Comparison of ENCODE assay signal across 8 cellular contexts in the genomic region with DNA sequence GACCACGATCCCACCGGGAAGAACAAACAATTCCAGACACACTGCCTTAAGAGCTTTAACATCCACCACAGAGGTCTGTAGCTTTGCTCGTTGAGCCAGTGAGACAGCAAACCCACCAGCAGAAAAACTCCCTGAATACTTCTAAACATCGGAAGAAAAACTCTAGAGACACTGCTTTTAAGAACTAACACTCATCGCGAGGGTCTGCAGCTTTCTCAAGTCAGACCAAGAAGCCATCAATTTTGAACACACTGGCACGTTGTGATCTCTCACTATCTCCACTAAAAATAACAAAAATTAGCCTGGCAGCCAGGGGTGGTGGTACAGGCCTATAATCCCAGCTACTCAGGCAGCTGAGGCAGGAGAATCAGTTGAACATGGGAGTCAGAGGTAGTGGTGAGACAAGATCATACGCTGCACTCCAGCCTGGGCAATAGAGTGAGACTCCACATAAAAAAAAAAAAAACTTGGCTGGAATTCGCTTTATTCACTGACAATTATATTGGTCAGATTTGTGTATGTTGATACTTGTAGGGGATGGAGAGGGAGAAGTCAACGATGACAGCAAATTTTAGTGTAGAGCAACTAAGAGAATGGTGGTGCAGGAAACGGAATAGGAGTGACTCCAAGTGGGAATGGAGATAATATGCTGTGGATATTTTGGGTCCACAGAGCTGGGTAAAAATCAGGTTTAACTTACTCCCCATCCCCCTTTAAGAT. TPM values are rescaled to one million over a fixed set of nuclear protein-coding genes. Genes with fewer than 3 reads are reported as not detected.
DNase-seq lines count a peak whose midpoint lies in the region; ATAC-seq and TF ChIP-seq lines count a peak whose summit lies in the region.

No MANE protein-coding gene starts in this region.

- H3K36me3 ChIP-seq in DND-41 (ENCODE audit: insufficient read depth, low read length) (peaks cover 18% of the 10 kb centered on the region), trophoblast cell (ENCODE audit: control insufficient read depth in 1 of 2, insufficient read depth in 2 of 2, low read length in 2 of 2) (peaks cover 11 to 15% of the 10 kb centered on the region in 2 experiments)

- peaks cover 11% of the 10 kb centered on the region for H3K79me1 ChIP-seq in trophoblast cell (ENCODE audit: low read length)

- peak overlapping the region; percentile 95 for H3K27ac ChIP-seq in DND-41 (ENCODE audit: low read length)
- H3K27ac ChIP-seq in RWPE1, result peak overlapping the region; percentile 93
- peak overlapping the region; percentile 86 for H3K27ac ChIP-seq in trophoblast cell (ENCODE audit: low read depth, low read length)

- peak overlapping the region; percentile 84 for H3K18ac ChIP-seq in trophoblast cell (ENCODE audit: low read length)

- H3K4me1 ChIP-seq in DND-41 (ENCODE audit: insufficient read depth, low read length) (peaks cover 63% of the 10 kb centered on the region), trophoblast cell (ENCODE audit: control insufficient read depth in 1 of 2, insufficient read depth in 2 of 2, low read length in 2 of 2) (peaks cover 0 to 8% of the 10 kb centered on the region in 2 experiments)

- H3K4me3 ChIP-seq in DND-41 (ENCODE audit: low read depth in 1 of 2, low read length in 2 of 2), result peak overlapping the region; percentile 49 to 72; a peak in 3 of 4 replicates
- H3K4me3 ChIP-seq in trophoblast cell (ENCODE audit: low read depth, low read length), result no peak overlapping the region

- TF ChIP-seq CTCF in DND-41 (IDR thresholded peaks at IDR 0.05; ENCODE audit: borderline replicate concordance, extremely low read depth, low read length, poor library complexity, severe bottlenecking), result no peak
- no peak for TF ChIP-seq CTCF in RWPE1 (conservative IDR thresholded peaks at IDR 0.05; ENCODE audit: low read depth)

- H4K20me1 ChIP-seq in DND-41 (ENCODE audit: insufficient read depth, low read length), result no peaks in the 10 kb centered on the region

- H3K9me3 ChIP-seq in DND-41 (ENCODE audit: insufficient read depth, low read length, severe bottlenecking), result peaks cover 11% of the 10 kb centered on the region
- H3K9me3 ChIP-seq in trophoblast cell (ENCODE audit: insufficient read depth, low read depth, low read length), result peaks cover 8% of the 10 kb centered on the region

- CTCF ChIA-PET in RWPE1 (lab: Yijun Ruan, JAX), result interaction anchor here (0.6 kb wide), 1 partner anchor 21 kb away, joined by 4 read pairs; no protein-coding TSS in a partner anchor

- peak; percentile 49 for TF ChIP-seq POLR2A in erythroblast (IDR thresholded peaks at IDR 0.05; ENCODE audit: low read length)

- ATAC-seq in DND-41 (ENCODE audit: insufficient read depth, low read depth), result no peak
- ATAC-seq in GM18520 (IDR thresholded peaks at IDR 0.05; ENCODE audit: unreplicated experiment), result no peak

- peak overlapping the region; percentile 78 for H3K4ac ChIP-seq in trophoblast cell (ENCODE audit: low read depth, low read length)

- peak overlapping the region; percentile 84 for H3K14ac ChIP-seq in trophoblast cell (ENCODE audit: low read length)

- peak overlapping the region; percentile 95 for H4K8ac ChIP-seq in trophoblast cell (ENCODE audit: low read depth, low read length)

- H2BK120ac ChIP-seq in trophoblast cell (ENCODE audit: insufficient read depth, low read length, poor library complexity), result peak overlapping the region; percentile 72

- H2AFZ ChIP-seq in DND-41 (ENCODE audit: low read depth, low read length), result peak overlapping the region; percentile 86
- peak overlapping the region; percentile 98 for H2AFZ ChIP-seq in trophoblast cell (ENCODE audit: insufficient read depth, low read length, poor library complexity)

- no CpG with 5 or more reads among the region's 11 CpGs for WGBS in trophoblast cell (ENCODE audit: extremely low coverage, insufficient coverage, insufficient read length)

- H2BK5ac ChIP-seq in trophoblast cell (ENCODE audit: low read depth, low read length, poor library complexity), result peak overlapping the region; percentile 86

- no peak overlapping the region for H3K23ac ChIP-seq in trophoblast cell (ENCODE audit: low read length)

- H3K4me2 ChIP-seq in DND-41 (ENCODE audit: insufficient read depth, low read length), result peak overlapping the region; percentile 61
- peak overlapping the region; percentile 92 for H3K4me2 ChIP-seq in trophoblast cell (ENCODE audit: low read length)

- H4K12ac ChIP-seq in trophoblast cell (ENCODE audit: low read depth, low read length), result peak overlapping the region; percentile 90

- H3K79me2 ChIP-seq in DND-41 (ENCODE audit: insufficient read depth, low read length) (peaks cover 48% of the 10 kb centered on the region), trophoblast cell (ENCODE audit: control insufficient read depth, insufficient read depth, low read length, poor library complexity) (peaks cover 2% of the 10 kb centered on the region)

- H2AK5ac ChIP-seq in trophoblast cell (ENCODE audit: low read length), result no peak overlapping the region

- peak overlapping the region; percentile 70 for H2BK12ac ChIP-seq in trophoblast cell (ENCODE audit: low read length)

- peak; percentile 17 for DNase-seq in DND-41
- no peak for DNase-seq in RWPE1 (ENCODE audit: low spot score)
- peak in 1 of 2 experiments; percentile 37 for DNase-seq in erythroblast (lab: John Stamatoyannopoulos, UW)
- no peak for DNase-seq in trophoblast cell
- no peak for DNase-seq in SIG-M5 treated with dmso at 0.1 percent for 504 hours (lab: John Stamatoyannopoulos, UW; ENCODE audit: unreplicated experiment)
- DNase-seq in NCI-H128 (lab: John Stamatoyannopoulos, UW; ENCODE audit: unreplicated experiment), result no peak
- no peak for DNase-seq in dedifferentiated amniotic fluid mesenchymal stem cell (ENCODE audit: extremely low spot score)

- H3K27me3 ChIP-seq in DND-41 (ENCODE audit: insufficient read depth, low read length, poor library complexity) (no peaks in the 10 kb centered on the region), trophoblast cell (ENCODE audit: insufficient read depth, low read length) (no peaks in the 10 kb centered on the region)

- peak overlapping the region; percentile 88 for H4K91ac ChIP-seq in trophoblast cell (ENCODE audit: low read depth, low read length)

- POLR2A ChIA-PET in RWPE1 (lab: Yijun Ruan, JAX; ENCODE audit: low non-redundant PET), result interaction anchor here (1.1 kb wide), 1 partner anchor 28 kb away, joined by 3 read pairs; a partner anchor contains a TSS

- peak overlapping the region; percentile 91 for H3K9ac ChIP-seq in DND-41 (ENCODE audit: low read depth, low read length)
- H3K9ac ChIP-seq in trophoblast cell (ENCODE audit: low read length), result peak overlapping the region; percentile 83

RNA-seq across cellular contexts. Expression of a gene that starts 0.9 kb away (rescaled TPM):
- polyA plus RNA-seq in trophoblast cell (2013), result 200 and 206 TPM in 2 replicates

RNA-seq across cellular contexts. Expression of a gene that starts 25.6 kb away (rescaled TPM):
- polyA plus RNA-seq in trophoblast cell (2013), result 66.2 and 69.3 TPM in 2 replicates

RNA-seq across cellular contexts. Expression of a gene that starts 27.2 kb away (rescaled TPM):
- polyA plus RNA-seq in trophoblast cell (2013), result 16.1 and 16.9 TPM in 2 replicates

RNA-seq across cellular contexts. Expression of a gene that starts 27.6 kb away (rescaled TPM):
- 3.5 and 4.0 TPM in 2 replicates for polyA plus RNA-seq in trophoblast cell (2013)
